ENCODE assay signal across 10 cellular contexts in genomic region chr1:99758073-99758511, GRCh38. TPM values are rescaled to one million over a fixed set of nuclear protein-coding genes. Genes with fewer than 3 reads are reported as not detected.
DNase-seq lines count a peak whose midpoint lies in the region; ATAC-seq and TF ChIP-seq lines count a peak whose summit lies in the region.
"Had no signal": no experiment of that assay in that cellular context is flagged by ENCODE, and none has a peak within 500 bp of the region (broad histone marks: within the 10 kb centered on the region; RNA-seq: fewer than 3 reads in every experiment).

No MANE protein-coding gene starts in this region.

- TF ChIP-seq CTCF in CD14-positive monocyte (IDR thresholded peaks at IDR 0.05) (no peak), tibial artery (IDR thresholded peaks at IDR 0.05) (no peak)

- POLR2A ChIA-PET in CD4-positive, alpha-beta memory T cell (lab: Charles Lee; ENCODE audit: partially characterized antibody): no interaction called here

- H3K4me3 ChIP-seq in tibial artery: no peak overlapping the region
- H3K4me3 ChIP-seq in CD4-positive, alpha-beta memory T cell (ENCODE audit: low read length in 2 of 2): no peak overlapping the region

- DNase-seq in CD14-positive monocyte (ENCODE audit: low spot score) (no peak), globus pallidus (ENCODE audit: low spot score) (no peak), DMS 273 (lab: John Stamatoyannopoulos, UW; ENCODE audit: unreplicated experiment) (no peak), tibial artery (no peak)
- no peak for DNase-seq in activated naive CD8-positive, alpha-beta T cell treated with anti-CD3 and anti-CD28 coated beads, Interleukin-2, amount 50 U/mL, for 24 hours
- DNase-seq in CD4-positive, alpha-beta memory T cell: no peak
- DNase-seq: CD8-positive, alpha-beta T cell; stimulated activated CD8-positive, alpha-beta memory T cell treated with anti-CD3 and anti-CD28 coated beads, Interleukin-4, amount 100 ng/mL, for 48 hours had no signal

- peak overlapping the region in 6 of 7 donors; percentile 18 to 97 (median 82) for H3K27ac Mint-ChIP-seq in CD14-positive monocyte
- H3K27ac Mint-ChIP-seq in activated naive CD8-positive, alpha-beta T cell treated with anti-CD3 and anti-CD28 coated beads, Interleukin-2, amount 50 U/mL, for 24 hours: no peak overlapping the region
- H3K27ac Mint-ChIP-seq in CD4-positive, alpha-beta memory T cell: peak overlapping the region in 1 of 7 donors; percentile 57
- H3K27ac Mint-ChIP-seq: CD8-positive, alpha-beta T cell had no signal

- peaks cover 2 to 4% of the 10 kb centered on the region in 2 donors for H3K36me3 Mint-ChIP-seq in CD14-positive monocyte
- no peaks in the 10 kb centered on the region for H3K36me3 Mint-ChIP-seq in activated naive CD8-positive, alpha-beta T cell treated with anti-CD3 and anti-CD28 coated beads, Interleukin-2, amount 50 U/mL, for 24 hours (ENCODE audit: low read depth)
- H3K36me3 Mint-ChIP-seq in CD4-positive, alpha-beta memory T cell: peaks cover 0 to 4% of the 10 kb centered on the region in 2 donors
- H3K36me3 Mint-ChIP-seq: CD8-positive, alpha-beta T cell had no signal

- H3K4me3 Mint-ChIP-seq in CD14-positive monocyte: peak overlapping the region; percentile 57 to 86
- no peak overlapping the region for H3K4me3 Mint-ChIP-seq in activated naive CD8-positive, alpha-beta T cell treated with anti-CD3 and anti-CD28 coated beads, Interleukin-2, amount 50 U/mL, for 24 hours
- H3K4me3 Mint-ChIP-seq in CD4-positive, alpha-beta memory T cell: peak overlapping the region in 1 of 8 donors; percentile 17
- H3K4me3 Mint-ChIP-seq: CD8-positive, alpha-beta T cell had no signal

- H3K4me1 ChIP-seq in tibial artery: peaks cover 0 to 24% (median 7%) of the 10 kb centered on the region in 4 donors
- no peaks in the 10 kb centered on the region for H3K4me1 ChIP-seq in CD4-positive, alpha-beta memory T cell (ENCODE audit: insufficient read depth, low read length)

- CTCF ChIA-PET in CD4-positive, alpha-beta memory T cell (lab: Charles Lee; ENCODE audit: partially characterized antibody): interaction anchor here (1.1 kb wide), 1 partner anchor 8 kb away, joined by 4 read pairs; the partner anchor contains the start of gene FRRS1

- peaks cover 0 to 4% (median 0%) of the 10 kb centered on the region in 7 donors for H3K9me3 Mint-ChIP-seq in CD14-positive monocyte
- H3K9me3 Mint-ChIP-seq in activated naive CD8-positive, alpha-beta T cell treated with anti-CD3 and anti-CD28 coated beads, Interleukin-2, amount 50 U/mL, for 24 hours: no peaks in the 10 kb centered on the region
- H3K9me3 Mint-ChIP-seq in CD4-positive, alpha-beta memory T cell: peaks cover 0 to 16% (median 2%) of the 10 kb centered on the region in 8 donors
- H3K9me3 Mint-ChIP-seq: CD8-positive, alpha-beta T cell had no signal

- no peaks in the 10 kb centered on the region for H3K27me3 ChIP-seq in tibial artery
- H3K27me3 ChIP-seq in CD4-positive, alpha-beta memory T cell (ENCODE audit: insufficient read depth, low read length): no peaks in the 10 kb centered on the region

- H3K27me3 Mint-ChIP-seq in CD14-positive monocyte (ENCODE audit: low read depth in 3 of 3): peaks cover 0 to 1% (median 0%) of the 10 kb centered on the region in 3 donors
- no peaks in the 10 kb centered on the region for H3K27me3 Mint-ChIP-seq in activated naive CD8-positive, alpha-beta T cell treated with anti-CD3 and anti-CD28 coated beads, Interleukin-2, amount 50 U/mL, for 24 hours
- peaks cover 2% of the 10 kb centered on the region in 2 donors for H3K27me3 Mint-ChIP-seq in CD4-positive, alpha-beta memory T cell

- H3K27ac ChIP-seq in tibial artery: no peak overlapping the region
- no peak overlapping the region for H3K27ac ChIP-seq in CD4-positive, alpha-beta memory T cell (ENCODE audit: low read depth, low read length)

- ATAC-seq in GM19438 (IDR thresholded peaks at IDR 0.05; ENCODE audit: low read depth, unreplicated experiment): peak; percentile 81
- peak; percentile 64 for ATAC-seq in HG03064 (IDR thresholded peaks at IDR 0.05; ENCODE audit: low read depth, unreplicated experiment)
- ATAC-seq in activated naive CD8-positive, alpha-beta T cell treated with anti-CD3 and anti-CD28 coated beads, Interleukin-2, amount 50 U/mL, for 24 hours: peak; percentile 36
- ATAC-seq: CD8-positive, alpha-beta T cell had no signal

- no peaks in the 10 kb centered on the region for H3K36me3 ChIP-seq in tibial artery
- no peaks in the 10 kb centered on the region for H3K36me3 ChIP-seq in CD4-positive, alpha-beta memory T cell (ENCODE audit: insufficient read depth, low read length)

- H3K4me1 Mint-ChIP-seq in CD14-positive monocyte: peaks cover 44% of the 10 kb centered on the region
- peaks cover 17% of the 10 kb centered on the region for H3K4me1 Mint-ChIP-seq in activated naive CD8-positive, alpha-beta T cell treated with anti-CD3 and anti-CD28 coated beads, Interleukin-2, amount 50 U/mL, for 24 hours
- H3K4me1 Mint-ChIP-seq in CD4-positive, alpha-beta memory T cell: peaks cover 3 to 9% (median 6%) of the 10 kb centered on the region in 4 donors

- no peaks in the 10 kb centered on the region for H3K9me3 ChIP-seq in tibial artery
- H3K9me3 ChIP-seq in CD4-positive, alpha-beta memory T cell (ENCODE audit: control insufficient read depth in 1 of 2, low read length in 2 of 2): no peaks in the 10 kb centered on the region

- intact Hi-C loops in CD14-positive monocyte (cut with micrococcal nuclease) (no loop called here), tibial artery (cut with DNase I; ENCODE audit: low total_unique reads) (no loop called here)
- intact Hi-C loops in CD4-positive, alpha-beta memory T cell (cut with micrococcal nuclease): no loop called here

RNA-seq across cellular contexts. Expression of gene FRRS1, which starts 8.3 kb away (rescaled TPM):
- polyA plus RNA-seq in CD14-positive monocyte: 1 to 10 TPM in 1 of 2 donors, under 1 TPM in 1; 0.61 to 2.1 TPM
- under 1 TPM; 0.29 to 0.33 TPM for total RNA-seq in CD4-positive, alpha-beta memory T cell
- not detected for polyA plus RNA-seq in CD4-positive, alpha-beta memory T cell
